ENCODE assay signal across 10 cellular contexts in the genomic region with DNA sequence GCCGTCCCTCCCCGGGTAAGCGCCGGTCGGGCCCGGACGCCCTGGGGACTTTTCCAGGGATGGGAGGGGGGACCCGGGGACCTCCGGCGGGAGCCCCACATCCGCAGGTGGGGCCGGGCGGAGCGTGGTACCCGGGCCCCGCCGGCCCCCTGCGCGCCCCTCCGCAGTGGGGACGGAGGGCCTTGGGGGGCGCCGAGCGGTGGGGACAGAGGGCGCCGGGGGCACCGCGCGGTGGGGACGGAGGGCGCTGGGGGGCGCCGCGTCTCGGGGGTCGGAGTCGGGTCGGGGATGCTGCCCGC. TPM values are rescaled to one million over a fixed set of nuclear protein-coding genes. Genes with fewer than 3 reads are reported as not detected.
DNase-seq lines count a peak whose midpoint lies in the region; ATAC-seq and TF ChIP-seq lines count a peak whose summit lies in the region.
"Had no signal": no experiment of that assay in that cellular context is flagged by ENCODE, and none has a peak within 500 bp of the region (broad histone marks: within the 10 kb centered on the region; RNA-seq: fewer than 3 reads in every experiment).

No MANE protein-coding gene starts in this region.

- no peaks in the 10 kb centered on the region for H3K9me3 ChIP-seq in OCI-LY7 (ENCODE audit: low read length)
- H3K9me3 ChIP-seq in heart right ventricle: no peaks in the 10 kb centered on the region
- H3K9me3 ChIP-seq in T-helper 17 cell (ENCODE audit: control insufficient read depth, low read length, poor library complexity, severe bottlenecking): no peaks in the 10 kb centered on the region

- H2AFZ ChIP-seq in OCI-LY7 (ENCODE audit: low read length): peak overlapping the region; percentile 57

- H3K4me3 Mint-ChIP-seq in stimulated activated memory B cell treated with anti-CD40 and anti-IgM and Interleukin-4, amounts not matched to agents 10 μg/mL and 1 μg/mL and 100 μg/mL, for 72 hours: peak overlapping the region; percentile 83
- no peak overlapping the region for H3K4me3 Mint-ChIP-seq in T-helper 17 cell

- intact Hi-C loops in OCI-LY7 (cut with micrococcal nuclease; ENCODE audit: unreplicated experiment) (loop anchor here (1.0 to 10.0 kb wide), 6 partner anchors 23 to 265 kb away; a partner anchor contains a TSS), heart right ventricle (cut with DNase I) (loop anchor here in 8 of 10 donors (2.0 to 10.0 kb wide), 6 partner anchors 82 to 215 kb away; no protein-coding TSS in a partner anchor)

- H3K4me1 Mint-ChIP-seq in stimulated activated memory B cell treated with anti-CD40 and anti-IgM and Interleukin-4, amounts not matched to agents 10 μg/mL and 1 μg/mL and 100 μg/mL, for 72 hours: peaks cover 49% of the 10 kb centered on the region
- peaks cover 16% of the 10 kb centered on the region for H3K4me1 Mint-ChIP-seq in T-helper 17 cell

- H3K79me2 ChIP-seq in OCI-LY7 (ENCODE audit: insufficient read depth, low read depth, low read length): no peaks in the 10 kb centered on the region

- no peak for TF ChIP-seq CTCF in OCI-LY7 (conservative IDR thresholded peaks at IDR 0.05; ENCODE audit: low read length)
- no peak for TF ChIP-seq CTCF in heart right ventricle (IDR thresholded peaks at IDR 0.05)

- H3K27ac Mint-ChIP-seq in stimulated activated memory B cell treated with anti-CD40 and anti-IgM and Interleukin-4, amounts not matched to agents 10 μg/mL and 1 μg/mL and 100 μg/mL, for 72 hours: peak overlapping the region; percentile 99
- H3K27ac Mint-ChIP-seq in T-helper 17 cell: no peak overlapping the region

- no TSS peak for BruUV-seq in OCI-LY7 (replicated peaks; lab: Mats Ljungman, UMichigan)

- no peaks in the 10 kb centered on the region for H4K20me1 ChIP-seq in OCI-LY7 (ENCODE audit: insufficient read depth, low read length)

- H3K36me3 ChIP-seq in OCI-LY7 (ENCODE audit: insufficient read depth, low read length) (no peaks in the 10 kb centered on the region), heart right ventricle (no peaks in the 10 kb centered on the region)

- H3K4me1 ChIP-seq in OCI-LY7 (ENCODE audit: insufficient read depth, low read length, poor library complexity, severe bottlenecking) (peaks cover 44% of the 10 kb centered on the region), heart right ventricle (peaks cover 0 to 25% (median 12%) of the 10 kb centered on the region in 9 donors)

- no peaks in the 10 kb centered on the region for H3K9me3 Mint-ChIP-seq in stimulated activated memory B cell treated with anti-CD40 and anti-IgM and Interleukin-4, amounts not matched to agents 10 μg/mL and 1 μg/mL and 100 μg/mL, for 72 hours
- H3K9me3 Mint-ChIP-seq: activated CD4-positive, alpha-beta memory T cell treated with anti-CD3 and anti-CD28 coated beads, Interleukin-2, amount 10 ng/mL, durations not matched to agents 7 days and 5 days; naive B cell had no signal

- H3K27ac ChIP-seq in OCI-LY7 (ENCODE audit: low read depth, low read length, poor library complexity, severe bottlenecking) (peak overlapping the region; percentile 69), heart right ventricle (peak overlapping the region; percentile 84 to 96 (median 90))

- H3K4me3 ChIP-seq in OCI-LY7 (ENCODE audit: low read depth, low read length, poor library complexity, severe bottlenecking) (peak overlapping the region; percentile 78), heart right ventricle (peak overlapping the region; percentile 56 to 94 (median 80))

- 1 to 2% methylated on average over 26 to 39 of the region's 39 CpGs for WGBS in heart right ventricle, 2 donors

- no peaks in the 10 kb centered on the region for H3K27me3 Mint-ChIP-seq in stimulated activated memory B cell treated with anti-CD40 and anti-IgM and Interleukin-4, amounts not matched to agents 10 μg/mL and 1 μg/mL and 100 μg/mL, for 72 hours
- peaks cover 34% of the 10 kb centered on the region for H3K27me3 Mint-ChIP-seq in T-helper 17 cell
- H3K27me3 Mint-ChIP-seq: naive B cell had no signal

- CTCF ChIA-PET in OCI-LY7 (lab: Charles Lee; ENCODE audit: unreplicated experiment): interaction anchor here (0.5 to 2.0 kb wide), 6 partner anchors 22 to 404 kb away, joined by 3 to 5 read pairs (median 4); no protein-coding TSS in a partner anchor

- DNase-seq in OCI-LY7 (ENCODE audit: low spot score) (no peak), heart right ventricle (no peak), retina (no peak), T-helper 17 cell (no peak), Ammon's horn (ENCODE audit: low spot score) (no peak)

- peak overlapping the region; percentile 74 for H3K4me2 ChIP-seq in OCI-LY7 (ENCODE audit: low read length)

- H3K27me3 ChIP-seq in heart right ventricle: peaks cover 0 to 63% (median 6%) of the 10 kb centered on the region in 7 donors

- no peaks in the 10 kb centered on the region for H3K36me3 Mint-ChIP-seq in stimulated activated memory B cell treated with anti-CD40 and anti-IgM and Interleukin-4, amounts not matched to agents 10 μg/mL and 1 μg/mL and 100 μg/mL, for 72 hours
- H3K36me3 Mint-ChIP-seq in T-helper 17 cell (ENCODE audit: low read depth): no peaks in the 10 kb centered on the region

- ATAC-seq in GM19438 (IDR thresholded peaks at IDR 0.05; ENCODE audit: low read depth, unreplicated experiment) (peak; percentile 22), heart right ventricle (peak in 4 of 8 donors; percentile 4 to 62 (median 12)), HG03139 (IDR thresholded peaks at IDR 0.05; ENCODE audit: unreplicated experiment) (no peak), T-helper 17 cell (no peak)
- ATAC-seq in stimulated activated memory B cell treated with anti-CD40 and anti-IgM and Interleukin-4, amounts not matched to agents 10 μg/mL and 1 μg/mL and 100 μg/mL, for 72 hours: peak; percentile 68

- POLR2A ChIA-PET in OCI-LY7 (lab: Charles Lee): interaction anchor here (0.8 to 4.2 kb wide), 14 partner anchors 10 to 218 kb away, joined by 3 to 23 read pairs (median 4); no protein-coding TSS in a partner anchor

- no peaks in the 10 kb centered on the region for H3K9me2 ChIP-seq in OCI-LY7 (ENCODE audit: insufficient read depth, low read length)

RNA-seq across cellular contexts. Expression of a gene that starts 0.3 kb away (rescaled TPM):
- 13.1 and 19.6 TPM in 2 replicates for total RNA-seq in OCI-LY7 (2014; rRNA removed; shearing (Covaris generic))
- total RNA-seq in OCI-LY7 (2022): 17.9 and 26.3 TPM in 2 replicates
- 10 to 100 TPM in 5 of 10 donors, 1 to 10 TPM in 5; 7.6 to 22.2 (median 9.6) TPM for total RNA-seq in heart right ventricle
- 1 to 10 TPM; 2.6 to 3.2 TPM for polyA plus RNA-seq in heart right ventricle
- total RNA-seq in T-helper 17 cell: 10 to 100 TPM in 1 of 2 donors, 1 to 10 TPM in 1; 4.7 to 12.9 TPM

Comparison
In these comparisons a context has a peak if more than half of its experiments do, and no peak if none do; other contexts are left out.
1. ATAC-seq: peak in GM19438 (single experiment) and stimulated activated memory B cell treated with anti-CD40 and anti-IgM and Interleukin-4, amounts not matched to agents 10 μg/mL and 1 μg/mL and 100 μg/mL, for 72 hours (single experiment); none in HG03139 (single experiment) and T-helper 17 cell (single experiment).